Comparison of ENCODE assay signal across 16 cellular contexts in genomic region chr17:66538776-66539175, GRCh38.
DNase-seq lines count a peak whose midpoint lies in the region; ATAC-seq and TF ChIP-seq lines count a peak whose summit lies in the region.
"Had no signal": no experiment of that assay in that cellular context is flagged by ENCODE, and none has a peak within 500 bp of the region (broad histone marks: within the 10 kb centered on the region; RNA-seq: fewer than 3 reads in every experiment).

No MANE protein-coding gene starts in this region.

- no peaks in the 10 kb centered on the region for H3K9me3 ChIP-seq in left ventricle myocardium inferior (replicated peaks)
- no peaks in the 10 kb centered on the region for H3K9me3 ChIP-seq in heart left ventricle
- no peaks in the 10 kb centered on the region for H3K9me3 ChIP-seq in muscle layer of duodenum (ENCODE audit: control insufficient read depth in 1 of 2, low read length in 2 of 2)
- H3K9me3 ChIP-seq in transverse colon: no peaks in the 10 kb centered on the region
- H3K9me3 ChIP-seq in colonic mucosa: no peaks in the 10 kb centered on the region
- H3K9me3 ChIP-seq: body of pancreas had no signal

- H3K36me3 ChIP-seq in left ventricle myocardium inferior (no peaks in the 10 kb centered on the region), heart left ventricle (no peaks in the 10 kb centered on the region), muscle layer of duodenum (ENCODE audit: control insufficient read depth in 1 of 2, insufficient read depth in 2 of 2, low read length in 2 of 2) (no peaks in the 10 kb centered on the region), transverse colon (no peaks in the 10 kb centered on the region), colonic mucosa (no peaks in the 10 kb centered on the region)

- WGBS in heart left ventricle, 4 donors: 54 to 79% (median 64%) methylated on average over 5 of the region's 5 CpGs
- 59 to 63% methylated on average over 2 to 5 of the region's 5 CpGs for WGBS in transverse colon (ENCODE audit: low coverage in 1 of 2), 2 donors

- no peak for TF ChIP-seq EP300 in transverse colon (IDR thresholded peaks at IDR 0.05; ENCODE audit: low read depth)

- CTCF ChIA-PET in RWPE1 (lab: Yijun Ruan, JAX): no interaction called here

- DNase-seq in left ventricle myocardium inferior (no peak), heart left ventricle (no peak), transverse colon (no peak), RWPE1 (ENCODE audit: low spot score) (no peak), COLO829 (ENCODE audit: low spot score) (no peak), colonic mucosa (no peak)
- DNase-seq: activated CD4-positive, alpha-beta T cell treated with anti-CD3 and anti-CD28 coated beads for 4 hours; body of pancreas; immature natural killer cell; NCI-H2029 treated with DMSO at 0.1 percent for 48 hours; NCI-H510A treated with DMSO at 0.1 percent for 48 hours; stimulated activated CD4-positive, alpha-beta T cell treated with anti-CD3 and anti-CD28 coated beads, Interleukin-15, amount 100 ng/mL, for 24 hours; stimulated activated naive CD8-positive, alpha-beta T cell treated with anti-CD3 and anti-CD28 coated beads, Interleukin-15, amount 100 ng/mL, for 72 hours had no signal

- H3K4me1 ChIP-seq in left ventricle myocardium inferior (peaks cover 22% of the 10 kb centered on the region), heart left ventricle (peaks cover 0 to 36% (median 19%) of the 10 kb centered on the region in 12 donors), muscle layer of duodenum (ENCODE audit: control insufficient read depth in 1 of 2, insufficient read depth in 2 of 2, low read length in 2 of 2) (peaks cover 0 to 27% of the 10 kb centered on the region in 2 donors), transverse colon (peaks cover 13 to 47% (median 31%) of the 10 kb centered on the region in 4 donors), colonic mucosa (peaks cover 6% of the 10 kb centered on the region)

- intact Hi-C loops in left ventricle myocardium inferior (cut with micrococcal nuclease) (no loop called here), heart left ventricle (cut with DNase I) (no loop called here), transverse colon (cut with DNase I; ENCODE audit: low total_unique reads) (no loop called here), colonic mucosa (cut with DNase I) (no loop called here)

- in situ Hi-C loops in transverse colon (cut with MboI; ENCODE audit: low pct_ligation_motif_present in 1 of 4, low pct_unique_long_range_greater_than_20kb in 1 of 4, low sequenced_read_pairs in 3 of 4): no loop called here

- H3K4me3 ChIP-seq in left ventricle myocardium inferior (no peak overlapping the region), heart left ventricle (no peak overlapping the region), muscle layer of duodenum (ENCODE audit: low read depth in 1 of 2, low read length in 2 of 2) (no peak overlapping the region), transverse colon (no peak overlapping the region), colonic mucosa (no peak overlapping the region)
- H3K4me3 ChIP-seq: body of pancreas, SK-N-MC had no signal

- no peaks in the 10 kb centered on the region for H3K27me3 ChIP-seq in left ventricle myocardium inferior (ENCODE audit: low read depth)
- no peaks in the 10 kb centered on the region for H3K27me3 ChIP-seq in heart left ventricle
- no peaks in the 10 kb centered on the region for H3K27me3 ChIP-seq in muscle layer of duodenum (ENCODE audit: low read depth, low read length)
- no peaks in the 10 kb centered on the region for H3K27me3 ChIP-seq in transverse colon
- no peaks in the 10 kb centered on the region for H3K27me3 ChIP-seq in colonic mucosa
- H3K27me3 ChIP-seq: body of pancreas had no signal

- H3K27ac ChIP-seq in left ventricle myocardium inferior (replicated peaks): peak overlapping the region; percentile 6
- H3K27ac ChIP-seq in heart left ventricle: peak overlapping the region in 1 of 12 donors; percentile 30
- H3K27ac ChIP-seq in angular gyrus (ENCODE audit: low read depth, low read length): peak overlapping the region; percentile 97
- H3K27ac ChIP-seq in muscle layer of duodenum (ENCODE audit: low read length): peak overlapping the region; percentile 9
- H3K27ac ChIP-seq in transverse colon: peak overlapping the region in 3 of 4 donors; percentile 55 to 75 (median 61)
- H3K27ac ChIP-seq in RWPE1: no peak overlapping the region
- no peak overlapping the region for H3K27ac ChIP-seq in colonic mucosa
- H3K27ac ChIP-seq: body of pancreas, SK-N-MC had no signal

- TF ChIP-seq CTCF in left ventricle myocardium inferior (IDR thresholded peaks at IDR 0.05; ENCODE audit: borderline replicate concordance): no peak
- no peak for TF ChIP-seq CTCF in heart left ventricle (IDR thresholded peaks at IDR 0.05)
- no peak for TF ChIP-seq CTCF in transverse colon (IDR thresholded peaks at IDR 0.05)
- TF ChIP-seq CTCF in RWPE1 (conservative IDR thresholded peaks at IDR 0.05; ENCODE audit: low read depth): no peak
- TF ChIP-seq CTCF in colonic mucosa (IDR thresholded peaks at IDR 0.05): no peak

- TF ChIP-seq POLR2A in heart left ventricle (IDR thresholded peaks at IDR 0.05): no peak
- TF ChIP-seq POLR2A in transverse colon (IDR thresholded peaks at IDR 0.05): no peak

- POLR2A ChIA-PET in RWPE1 (lab: Yijun Ruan, JAX; ENCODE audit: low non-redundant PET): no interaction called here

- ATAC-seq in heart left ventricle: no peak
- ATAC-seq: body of pancreas; stimulated activated naive CD8-positive, alpha-beta T cell treated with anti-CD3 and anti-CD28 coated beads, Interleukin-15, amount 100 ng/mL, for 72 hours had no signal

- no peak overlapping the region for H3K9ac ChIP-seq in colonic mucosa (ENCODE audit: low read depth in 2 of 2, low read length in 2 of 2)

Comparison
In these comparisons a context has a peak if more than half of its experiments do, and no peak if none do; other contexts are left out.
1. H3K27ac ChIP-seq: peak in left ventricle myocardium inferior (single experiment), angular gyrus (single experiment), muscle layer of duodenum (single experiment) and transverse colon (3 of 4); none in RWPE1 (single experiment) and colonic mucosa (single experiment).